ENCODE assay signal across 8 cellular contexts in the genomic region with DNA sequence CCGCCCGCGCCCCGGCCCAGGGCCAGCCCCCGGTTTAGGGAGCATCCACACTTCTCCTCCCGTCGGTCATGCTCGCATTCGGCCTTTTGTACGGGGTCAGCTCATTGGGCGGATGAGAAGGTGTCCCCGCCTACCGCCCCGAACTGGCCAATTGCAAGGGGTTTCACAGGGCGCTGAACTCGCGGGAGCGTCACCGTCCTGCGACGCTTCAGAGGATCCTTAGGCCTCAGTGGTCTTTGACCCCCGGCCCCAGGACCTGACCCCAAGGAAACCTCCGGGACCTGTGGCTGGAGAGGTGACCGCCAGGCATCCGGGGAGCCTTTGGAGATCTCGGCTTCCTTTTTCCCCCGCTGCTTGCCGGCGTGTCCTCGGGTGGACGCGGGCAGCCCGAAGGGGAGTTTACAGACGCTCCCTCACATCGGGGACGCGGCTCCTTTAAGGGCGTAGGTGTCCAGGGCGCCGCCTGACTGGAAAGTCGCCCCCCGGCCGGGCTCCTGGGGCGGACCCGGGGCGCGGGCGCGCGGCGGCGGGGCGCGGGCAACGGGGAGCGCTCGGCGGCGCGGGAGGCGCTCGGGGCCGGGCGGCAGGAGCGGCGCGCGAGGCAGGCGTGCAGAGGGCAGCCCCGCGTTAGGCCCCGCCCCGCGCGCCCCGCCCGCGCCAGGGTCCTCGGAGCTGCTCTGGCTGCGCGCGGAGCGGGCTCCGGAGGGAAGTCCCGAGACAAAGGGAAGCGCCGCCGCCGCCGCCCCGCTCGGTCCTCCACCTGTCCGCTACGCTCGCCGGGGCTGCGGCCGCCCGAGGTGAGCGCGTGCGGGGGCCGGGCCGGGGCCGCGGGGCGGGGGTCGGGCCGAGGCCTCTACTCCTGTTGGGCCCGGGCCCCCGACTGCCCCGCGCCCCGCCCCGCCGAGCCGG. TPM values are rescaled to one million over a fixed set of nuclear protein-coding genes. Genes with fewer than 3 reads are reported as not detected.
A peak's percentile ranks its signal among the peaks of the same experiment; 100 is the strongest.
DNase-seq lines count a peak whose midpoint lies in the region; ATAC-seq, FAIRE-seq and TF ChIP-seq lines count a peak whose summit lies in the region.

A gene (plus strand): TSS at position 660 of the 909 bp plus-strand sequence. CDS start 4,395 bp downstream, outside the sequence.

- in situ Hi-C loops in astrocyte of the cerebellum (cut with HindIII; ENCODE audit: low sequenced_read_pairs): no loop called here

- ATAC-seq in HG02981 (IDR thresholded peaks at IDR 0.05; ENCODE audit: unreplicated experiment): peak; percentile 52

- H3K4me1 ChIP-seq in rectal smooth muscle tissue (ENCODE audit: control insufficient read depth, insufficient read depth, low read length): peaks cover 20% of the 10 kb centered on the region
- H3K4me1 ChIP-seq in vagina: peaks cover 48% of the 10 kb centered on the region

- no peaks in the 10 kb centered on the region for H3K9me3 ChIP-seq in vagina

- no peaks in the 10 kb centered on the region for H3K27me3 ChIP-seq in rectal smooth muscle tissue (ENCODE audit: control insufficient read depth, insufficient read depth, low read length)
- no peaks in the 10 kb centered on the region for H3K27me3 ChIP-seq in vagina

- FAIRE-seq in GM18507 (lab: Jason Lieb, UNC): peak; percentile 98

- TF ChIP-seq CTCF in astrocyte of the cerebellum (IDR thresholded peaks at IDR 0.05; ENCODE audit: low read depth, low read length, missing control alignments) (no peak), vagina (IDR thresholded peaks at IDR 0.05) (no peak)

- TF ChIP-seq POLR2A in vagina (IDR thresholded peaks at IDR 0.05): peak in 1 of 2 donors; percentile 45

- H3K9ac ChIP-seq in rectal smooth muscle tissue (ENCODE audit: low read length): peak within 1 kb of the TSS; percentile 86

- H3K36me3 ChIP-seq in rectal smooth muscle tissue (ENCODE audit: control insufficient read depth, insufficient read depth, low read length) (peaks cover 5% of the 10 kb centered on the region), vagina (peaks cover 0 to 16% of the 10 kb centered on the region in 2 donors)

- peak within 1 kb of the TSS; percentile 97 for H3K27ac ChIP-seq in rectal smooth muscle tissue (ENCODE audit: low read depth, low read length)
- H3K27ac ChIP-seq in vagina: peak within 1 kb of the TSS; percentile 96

- H3K4me3 ChIP-seq in astrocyte of the cerebellum (ENCODE audit: low read depth, low read length) (peak within 1 kb of the TSS; percentile 62), rectal smooth muscle tissue (ENCODE audit: low read length) (peak within 1 kb of the TSS; percentile 78), vagina (peak within 1 kb of the TSS; percentile 81 to 92)

- DNase-seq in GM18507 (ENCODE audit: extremely low spot score, insufficient read length, low read depth) (peak; percentile 79), NCI-H2081 (lab: John Stamatoyannopoulos, UW) (peak; percentile 96 to 97), T1000 (lab: John Stamatoyannopoulos, UW) (peak; percentile 99), astrocyte of the cerebellum (ENCODE audit: low read depth) (peak; percentile 95), hepatic stellate cell (ENCODE audit: low spot score) (peak; percentile 99), vagina (ENCODE audit: extremely low spot score in 2 of 2) (peak in 1 of 2 donors; percentile 98)

- intact Hi-C loops in vagina (cut with DNase I): no loop called here

RNA-seq across cellular contexts. Expression of the gene that starts here (rescaled TPM):
- total RNA-seq in vagina: 51.3 TPM
